In the genomic region with DNA sequence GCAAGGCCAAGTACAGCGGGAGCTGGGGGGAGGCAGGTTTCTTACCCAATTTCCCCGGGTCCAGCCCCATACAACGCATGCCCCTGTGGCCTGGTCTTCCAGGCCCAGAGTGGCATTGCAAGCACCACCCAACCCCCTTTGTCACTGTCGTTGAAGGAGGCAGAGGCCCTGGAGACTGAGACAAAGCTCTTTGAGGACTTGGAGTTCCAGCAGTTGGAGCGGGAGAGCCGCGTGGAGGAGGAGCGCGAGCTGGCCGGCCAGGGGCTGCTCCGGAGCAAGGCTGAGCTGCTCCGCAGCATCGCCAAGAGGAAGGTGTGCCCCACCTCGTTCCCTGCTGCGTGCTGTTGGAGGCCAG, we compare ENCODE assay signal across 12 cellular contexts. TPM values are rescaled to one million over a fixed set of nuclear protein-coding genes. Genes with fewer than 3 reads are reported as not detected.
DNase-seq lines count a peak whose midpoint lies in the region; ATAC-seq and TF ChIP-seq lines count a peak whose summit lies in the region.
"Had no signal": no experiment of that assay in that cellular context is flagged by ENCODE, and none has a peak within 500 bp of the region (broad histone marks: within the 10 kb centered on the region; RNA-seq: fewer than 3 reads in every experiment).

No MANE protein-coding gene starts in this region.

- H3K4me1 ChIP-seq in GM23248 (ENCODE audit: insufficient read depth) = peaks cover 17% of the 10 kb centered on the region
- peaks cover 0 to 56% (median 44%) of the 10 kb centered on the region in 4 donors for H3K4me1 ChIP-seq in sigmoid colon
- no peaks in the 10 kb centered on the region for H3K4me1 ChIP-seq in HAP-1
- H3K4me1 ChIP-seq: SJSA1 had no signal

- no peak for TF ChIP-seq CTCF in sigmoid colon (IDR thresholded peaks at IDR 0.05)
- TF ChIP-seq CTCF in lower leg skin (IDR thresholded peaks at IDR 0.05) = no peak

- H3K4me3 ChIP-seq in GM23248 = no peak overlapping the region
- peak overlapping the region; percentile 71 for H3K4me3 ChIP-seq in iPS-18c (ENCODE audit: insufficient read depth, low read depth, low read length)
- peak overlapping the region; percentile 18 to 48 (median 39) for H3K4me3 ChIP-seq in sigmoid colon
- H3K4me3 ChIP-seq in lower leg skin (ENCODE audit: low read depth, poor library complexity, severe bottlenecking) = no peak overlapping the region
- H3K4me3 ChIP-seq in HAP-1 = no peak overlapping the region
- H3K4me3 ChIP-seq: MG63, SJSA1 had no signal

- no peak for TF ChIP-seq EP300 in sigmoid colon (IDR thresholded peaks at IDR 0.05)

- H3K9me3 ChIP-seq in GM23248 (ENCODE audit: low read depth) (no peaks in the 10 kb centered on the region), iPS-18c (ENCODE audit: control insufficient read depth, insufficient read depth, low read length) (no peaks in the 10 kb centered on the region), sigmoid colon (no peaks in the 10 kb centered on the region), HAP-1 (no peaks in the 10 kb centered on the region)
- H3K9me3 ChIP-seq: MG63, SJSA1 had no signal

- H4K20me1 ChIP-seq in GM23248 (ENCODE audit: insufficient read depth) = no peaks in the 10 kb centered on the region

- H3K9ac ChIP-seq in GM23248 = no peak overlapping the region; the same call in 1 of the 2 replicates

- H2AFZ ChIP-seq in GM23248 = no peak overlapping the region

- H3K27me3 ChIP-seq in GM23248 (replicated peaks; ENCODE audit: insufficient read depth) (no peaks in the 10 kb centered on the region), sigmoid colon (no peaks in the 10 kb centered on the region), HAP-1 (ENCODE audit: low read depth) (no peaks in the 10 kb centered on the region)
- H3K27me3 ChIP-seq: MG63, SJSA1 had no signal

- no peak overlapping the region for H3K4me2 ChIP-seq in GM23248 (ENCODE audit: unreplicated experiment)

- intact Hi-C loops in sigmoid colon (cut with DNase I) = loop anchor here (1.0 kb wide), 1 partner anchor 27 kb away; no protein-coding TSS in a partner anchor
- intact Hi-C loops in lower leg skin (cut with DNase I; ENCODE audit: low total_unique reads) = no loop called here

- peak overlapping the region; percentile 78 for H3K27ac ChIP-seq in GM23248
- peak overlapping the region; percentile 67 for H3K27ac ChIP-seq in angular gyrus (ENCODE audit: low read depth, low read length)
- peak overlapping the region; percentile 80 to 86 (median 82) for H3K27ac ChIP-seq in sigmoid colon
- H3K27ac ChIP-seq: SJSA1 had no signal

- peaks cover 33% of the 10 kb centered on the region for H3K36me3 ChIP-seq in GM23248 (ENCODE audit: low read depth)
- H3K36me3 ChIP-seq in sigmoid colon = peaks cover 0 to 63% (median 18%) of the 10 kb centered on the region in 4 donors
- H3K36me3 ChIP-seq in HAP-1 (replicated peaks) = 0 out of 2 replicates have a peak, but pooled peaks cover 2% of the 10 kb centered on the region

- peaks cover 82% of the 10 kb centered on the region for H3K79me2 ChIP-seq in GM23248 (ENCODE audit: insufficient read depth)

- ATAC-seq in GM18502 (IDR thresholded peaks at IDR 0.05; ENCODE audit: poor library complexity, unreplicated experiment) = no peak

- DNase-seq in GM23248 = no peak
- DNase-seq in sigmoid colon = no peak
- no peak for DNase-seq in cortex of kidney (lab: John Stamatoyannopoulos, UW)
- DNase-seq in lower leg skin (ENCODE audit: low spot score in 2 of 2) = no peak
- DNase-seq in HAP-1 (ENCODE audit: low spot score in 2 of 2) = no peak
- DNase-seq: effector memory CD4-positive, alpha-beta T cell; MG63 had no signal

- H3F3A ChIP-seq in GM23248 (ENCODE audit: insufficient read depth) = peaks cover 54% of the 10 kb centered on the region

- in situ Hi-C loops in GM23248 (cut with MboI) (no loop called here), HAP-1 (cut with MboI; ENCODE audit: low sequenced_read_pairs) (no loop called here)

- TF ChIP-seq POLR2A in sigmoid colon (IDR thresholded peaks at IDR 0.05) (peak in 1 of 2 donors; percentile 21), lower leg skin (IDR thresholded peaks at IDR 0.05) (no peak)

- no peaks in the 10 kb centered on the region for H3K9me2 ChIP-seq in GM23248 (ENCODE audit: insufficient read depth)

- WGBS in GM23248 (ENCODE audit: low coverage in 1 of 2, low lambda C conversion rate in 2 of 2, missing lambda C conversion rate in 2 of 2), 2 experiments = 76 to 80% methylated on average over 14 to 15 of the region's 15 CpGs
- WGBS in sigmoid colon, 2 donors = 24 to 68% methylated on average over 15 of the region's 15 CpGs
- 54 to 56% methylated on average over 15 of the region's 15 CpGs for WGBS in lower leg skin, 2 donors

RNA-seq across cellular contexts. Expression of gene PHLDB1, which starts 27.8 kb away (rescaled TPM):
- total RNA-seq in GM23248 (2014; rRNA removed; shearing (Covaris generic)) = 102 and 109 TPM in 2 replicates
- polyA plus RNA-seq in GM23248 (2016; fragmentation: Nextera tagmentation; extraction: Ambion mirVana) (91.7 and 91.8 TPM in 2 replicates), sigmoid colon (10 to 100 TPM; 33.6 to 44.4 (median 34.9) TPM)
- total RNA-seq in sigmoid colon (100 to 1,000 TPM in 2 of 4 donors, 10 to 100 TPM in 2; 51.8 to 126 (median 94.6) TPM), lower leg skin (10 to 100 TPM; 51.9 to 77.4 (median 70.2) TPM)

RNA-seq across cellular contexts. Expression of gene TREH, which starts 44.2 kb away (rescaled TPM):
- not detected in 2 replicates for total RNA-seq in GM23248 (2014; rRNA removed; shearing (Covaris generic))
- polyA plus RNA-seq in GM23248 (2016; fragmentation: Nextera tagmentation; extraction: Ambion mirVana) (0.06 and 0.09 TPM in 2 replicates), sigmoid colon (1 to 10 TPM in 2 of 3 donors, under 1 TPM in 1; 0.46 to 1.4 (median 1.2) TPM)
- total RNA-seq in sigmoid colon (not detected), lower leg skin (not detected)
- total RNA-seq: mononuclear cell, SJSA1 had no signal

Comparison
In these comparisons a context has a peak if more than half of its experiments do, and no peak if none do; other contexts are left out.
1. H3K4me3 ChIP-seq: peak in iPS-18c (single experiment) and sigmoid colon (4 of 4); none in GM23248 (single experiment), lower leg skin (single experiment) and HAP-1 (single experiment).
2. Peak in every context shown above with its lines, with median percentiles within 50 percentile points of each other: H3K27ac ChIP-seq.